ENCODE assay signal across 1 cellular context in genomic region chr10:87053577-87054181, GRCh38.
TF ChIP-seq lines count a peak whose summit lies in the region.

No MANE protein-coding gene starts in this region.

TF ChIP-seq in IMR-90, 13 proteins besides CTCF, POLR2A, EP300 and RAD21 (continued from another document):
- no peak for TF ChIP-seq RFX5 (IDR thresholded peaks at IDR 0.05; ENCODE audit: low read depth, low read length)
- TF ChIP-seq FOS (IDR thresholded peaks at IDR 0.05; ENCODE audit: low read depth, low read length), result no peak
- no peak for TF ChIP-seq BHLHE40 (IDR thresholded peaks at IDR 0.05; ENCODE audit: low read depth, low read length)
- TF ChIP-seq CEBPB (IDR thresholded peaks at IDR 0.05; ENCODE audit: low read depth, low read length), result no peak
- no peak for TF ChIP-seq MAFK (IDR thresholded peaks at IDR 0.05; ENCODE audit: low read depth, low read length)
- no peak for TF ChIP-seq USF2 (IDR thresholded peaks at IDR 0.05; ENCODE audit: low read depth, low read length)
- no peak for TF ChIP-seq MXI1 (IDR thresholded peaks at IDR 0.05; ENCODE audit: borderline replicate concordance, low read depth, low read length)
- no peak for TF ChIP-seq SMC3 (IDR thresholded peaks at IDR 0.05; ENCODE audit: low read depth, low read length)
- no peak for TF ChIP-seq RCOR1 (IDR thresholded peaks at IDR 0.05; ENCODE audit: insufficient replicate concordance, low read length)
- no peak for TF ChIP-seq ELK1 (IDR thresholded peaks at IDR 0.05; ENCODE audit: borderline replicate concordance, low read depth, low read length)
- TF ChIP-seq CHD1 (IDR thresholded peaks at IDR 0.05; ENCODE audit: low read depth, low read length), result no peak
